ENCODE assay signal across 10 cellular contexts in genomic region chr1:212485895-212486590, GRCh38. TPM values are rescaled to one million over a fixed set of nuclear protein-coding genes. Genes with fewer than 3 reads are reported as not detected.
DNase-seq lines count a peak whose midpoint lies in the region; ATAC-seq, FAIRE-seq and TF ChIP-seq lines count a peak whose summit lies in the region.
"Had no signal": no experiment of that assay in that cellular context is flagged by ENCODE, and none has a peak within 500 bp of the region (broad histone marks: within the 10 kb centered on the region; RNA-seq: fewer than 3 reads in every experiment).

No MANE protein-coding gene starts in this region.

- H3K27me3 ChIP-seq in keratinocyte (ENCODE audit: control insufficient read depth, extremely low read depth, insufficient read depth, low read length): no peaks in the 10 kb centered on the region

- H3K4me1 ChIP-seq in keratinocyte (ENCODE audit: control insufficient read depth, extremely low read depth, insufficient read depth, low read length): peaks cover 15% of the 10 kb centered on the region
- H3K4me1 ChIP-seq: parathyroid adenoma had no signal

- FAIRE-seq in keratinocyte (lab: Jason Lieb, UNC): no peak

- no peak overlapping the region for H2AFZ ChIP-seq in keratinocyte (ENCODE audit: control insufficient read depth, low read length)
- H2AFZ ChIP-seq: parathyroid adenoma had no signal

- peak; percentile 21 for ATAC-seq in activated CD4-positive, CD25-positive, alpha-beta regulatory T cell treated with anti-CD3 and anti-CD28 coated beads, Interleukin-2, amount 50 U/mL, for 24 hours
- no peak for ATAC-seq in stimulated activated naive CD8-positive, alpha-beta T cell treated with anti-CD3 and anti-CD28 coated beads, Interleukin-15, Interleukin-2, amounts not matched to agents 100 U/mL and 50 U/mL, for 24 hours

- dilution Hi-C loops in keratinocyte (cut with MboI; ENCODE audit: extremely low pct_ligation_motif_present, low sequenced_read_pairs): no loop called here

- H3K4me3 ChIP-seq in keratinocyte (ENCODE audit: control insufficient read depth in 2 of 3, extremely low read depth in 1 of 3, insufficient read depth in 2 of 3, low read depth in 1 of 3, low read length in 3 of 3): no peak overlapping the region

- H4K20me1 ChIP-seq in keratinocyte (ENCODE audit: control insufficient read depth, extremely low read depth, insufficient read depth, low read length): no peaks in the 10 kb centered on the region

- DNase-seq in activated CD4-positive, CD25-positive, alpha-beta regulatory T cell treated with anti-CD3 and anti-CD28 coated beads, Interleukin-2, amount 50 U/mL, for 72 hours: no peak
- DNase-seq in NCI-H2081 (lab: John Stamatoyannopoulos, UW): peak; percentile 94 to 96
- peak; percentile 90 for DNase-seq in amniotic epithelial cell (ENCODE audit: low read depth)
- no peak for DNase-seq in keratinocyte (ENCODE audit: low read depth, low spot score)
- DNase-seq in stimulated activated naive CD8-positive, alpha-beta T cell treated with anti-CD3 and anti-CD28 coated beads, Interleukin-15, Interleukin-2, amounts not matched to agents 100 U/mL and 50 U/mL, for 24 hours: no peak
- no peak for DNase-seq in mesenteric fat pad (ENCODE audit: low spot score)
- no peak for DNase-seq in globus pallidus (ENCODE audit: low spot score)

- H3K9me3 ChIP-seq in keratinocyte (ENCODE audit: control insufficient read depth, low read depth, low read length): no peaks in the 10 kb centered on the region

- no peak overlapping the region for H3K4me2 ChIP-seq in keratinocyte (ENCODE audit: control insufficient read depth, extremely low read depth, insufficient read depth, low read depth, low read length)

- H3K9me1 ChIP-seq in keratinocyte (ENCODE audit: control insufficient read depth, extremely low read depth, insufficient read depth, low read length): no peaks in the 10 kb centered on the region

- H3K36me3 ChIP-seq in keratinocyte (ENCODE audit: control insufficient read depth in 2 of 2, extremely low read depth in 1 of 2, insufficient read depth in 2 of 2, low read length in 2 of 2): no peaks in the 10 kb centered on the region

- peak overlapping the region; percentile 52 for H3K27ac ChIP-seq in keratinocyte (ENCODE audit: control insufficient read depth, insufficient read depth, low read length)
- H3K27ac ChIP-seq: parathyroid adenoma, VCaP had no signal

- no peak for TF ChIP-seq CTCF in keratinocyte (optimal IDR thresholded peaks at IDR 0.05 in 1 of 3, IDR thresholded peaks at IDR 0.05 in 1 of 3, conservative IDR thresholded peaks at IDR 0.05 in 1 of 3; ENCODE audit: extremely low read depth in 1 of 3, insufficient read depth in 2 of 3, low read length in 3 of 3)

- no peaks in the 10 kb centered on the region for H3K79me2 ChIP-seq in keratinocyte (ENCODE audit: control insufficient read depth, insufficient read depth, low read length)
- H3K79me2 ChIP-seq: parathyroid adenoma had no signal

- H3K9ac ChIP-seq in keratinocyte (ENCODE audit: control insufficient read depth, extremely low read depth, insufficient read depth, low read length): peak overlapping the region; percentile 47
- H3K9ac ChIP-seq: parathyroid adenoma had no signal

RNA-seq across cellular contexts. Expression of gene NENF, which starts 53.3 kb away (rescaled TPM):
- polyA plus RNA-seq in keratinocyte: 37.8 to 72.2 TPM (median 65.6 TPM) in 3 replicates
- polyA plus RNA-seq in keratinocyte (2011; ENCODE audit: low read depth): 51.0 TPM
- polyA plus RNA-seq in keratinocyte (2011; cell fraction: cytosol; rRNA removed): 48.5 and 56.2 TPM in 2 replicates
- 13.9 and 14.0 TPM in 2 replicates for polyA plus RNA-seq in keratinocyte (2011; cell fraction: nucleus; rRNA removed)
- polyA plus RNA-seq in keratinocyte (2012; ENCODE audit: low replicate concordance): 45.7 and 68.9 TPM in 2 replicates
- 14.9 to 21.2 TPM (median 20.1 TPM) in 3 replicates for polyA minus RNA-seq in keratinocyte
- polyA minus RNA-seq in keratinocyte (2011; cell fraction: cytosol; rRNA and poly(A)+ RNA removed): 32.8 TPM
- polyA minus RNA-seq in keratinocyte (2011; cell fraction: nucleus; rRNA and poly(A)+ RNA removed): 3.7 and 5.5 TPM in 2 replicates
- 55.7 TPM for total RNA-seq in mesenteric fat pad

Comparison
In these comparisons a context has a peak if more than half of its experiments do, and no peak if none do; other contexts are left out.
1. DNase-seq: peak in NCI-H2081 (2 of 2) and amniotic epithelial cell (single experiment); none in activated CD4-positive, CD25-positive, alpha-beta regulatory T cell treated with anti-CD3 and anti-CD28 coated beads, Interleukin-2, amount 50 U/mL, for 72 hours (single experiment), keratinocyte (single experiment), stimulated activated naive CD8-positive, alpha-beta T cell treated with anti-CD3 and anti-CD28 coated beads, Interleukin-15, Interleukin-2, amounts not matched to agents 100 U/mL and 50 U/mL, for 24 hours (single experiment), mesenteric fat pad (single experiment) and globus pallidus (single experiment).